ENCODE assay signal across 22 cellular contexts in genomic region chr1:181076852-181077251, GRCh38.
"Had no signal": no experiment of that assay in that cellular context is flagged by ENCODE, and none has a peak within 500 bp of the region (broad histone marks: within the 10 kb centered on the region; RNA-seq: fewer than 3 reads in every experiment).

No MANE protein-coding gene starts in this region.

- H3K4me3 ChIP-seq: adrenal gland, body of pancreas had no signal

- DNase-seq: activated CD4-positive, CD25-positive, alpha-beta regulatory T cell; activated CD8-positive, alpha-beta memory T cell treated with anti-CD3 and anti-CD28 coated beads, Interleukin-2, amount 50 U/mL, for 4 hours; activated CD8-positive, alpha-beta T cell treated with anti-CD3 and anti-CD28 coated beads for 36 hours; activated gamma-delta T cell treated with Interleukin-2 at 50 U/mL for 16 hours; activated naive CD4-positive, alpha-beta T cell treated with anti-CD3 and anti-CD28 coated beads, Interleukin-2, amount 10 ng/mL, durations not matched to agents 7 days and 5 days; activated naive CD8-positive, alpha-beta T cell treated with anti-CD3 and anti-CD28 coated beads, Interleukin-2, amount 10 ng/mL, durations not matched to agents 7 days and 5 days; activated T-cell treated with anti-CD3 and anti-CD28 coated beads, Interleukin-2, amount 50 U/mL, for 72 hours; adrenal gland; anterior cingulate cortex; body of pancreas; NCI-H1105 treated with DMSO at 0.1 percent for 48 hours; NCI-H1436 treated with DMSO at 0.1 percent for 48 hours; NCI-H187; NCI-H2081 treated with DMSO at 0.1 percent for 48 hours; NCI-H446; NCI-H524; SIG-M5; T-cell; T-helper 2 cell; T1000 had no signal

- H3K9me3 ChIP-seq: adrenal gland, body of pancreas had no signal

- H3K4me1 ChIP-seq: adrenal gland, body of pancreas had no signal

- FAIRE-seq: RCC 7860, TTC549 had no signal

- H3K27ac ChIP-seq: adrenal gland, body of pancreas had no signal

- H3K36me3 ChIP-seq: adrenal gland had no signal

- ATAC-seq: activated CD8-positive, alpha-beta T cell treated with anti-CD3 and anti-CD28 coated beads for 36 hours; activated T-cell treated with anti-CD3 and anti-CD28 coated beads, Interleukin-2, amount 50 U/mL, for 72 hours; body of pancreas; T-cell had no signal

- H3K27me3 ChIP-seq: body of pancreas had no signal
